8 cellular contexts compared by ENCODE assay signal in genomic region chr9:33924978-33925797, GRCh38.
DNase-seq lines count a peak whose midpoint lies in the region; ATAC-seq and TF ChIP-seq lines count a peak whose summit lies in the region.

No MANE protein-coding gene starts in this region.

- H3K36me3 Mint-ChIP-seq in activated CD8-positive, alpha-beta memory T cell treated with anti-CD3 and anti-CD28 coated beads, Interleukin-2, amount 10 ng/mL, durations not matched to agents 7 days and 5 days, result peaks cover 25% of the 10 kb centered on the region
- H3K36me3 Mint-ChIP-seq in activated naive CD4-positive, alpha-beta T cell treated with anti-CD3 and anti-CD28 coated beads, Interleukin-2, amount 50 U/mL, for 72 hours, result peaks cover 7% of the 10 kb centered on the region in 2 donors

- no peaks in the 10 kb centered on the region for H3K4me1 Mint-ChIP-seq in activated CD8-positive, alpha-beta memory T cell treated with anti-CD3 and anti-CD28 coated beads, Interleukin-2, amount 10 ng/mL, durations not matched to agents 7 days and 5 days

- 46 to 59% (median 51%) methylated on average over 17 of the region's 17 CpGs for WGBS in heart left ventricle, 4 donors

- H3K9me3 ChIP-seq in heart left ventricle, result no peaks in the 10 kb centered on the region

- peak overlapping the region in 10 of 12 donors; percentile 8 to 50 (median 40) for H3K27ac ChIP-seq in heart left ventricle

- H3K4me3 Mint-ChIP-seq in activated CD8-positive, alpha-beta memory T cell treated with anti-CD3 and anti-CD28 coated beads, Interleukin-2, amount 10 ng/mL, durations not matched to agents 7 days and 5 days, result no peak overlapping the region

- H3K9me3 Mint-ChIP-seq in activated CD8-positive, alpha-beta memory T cell treated with anti-CD3 and anti-CD28 coated beads, Interleukin-2, amount 10 ng/mL, durations not matched to agents 7 days and 5 days (ENCODE audit: low read depth), result no peaks in the 10 kb centered on the region
- H3K9me3 Mint-ChIP-seq in activated naive CD4-positive, alpha-beta T cell treated with anti-CD3 and anti-CD28 coated beads, Interleukin-2, amount 50 U/mL, for 72 hours, result no peaks in the 10 kb centered on the region

- TF ChIP-seq POLR2A in heart left ventricle (IDR thresholded peaks at IDR 0.05), result no peak

- H3K27me3 Mint-ChIP-seq in activated CD8-positive, alpha-beta memory T cell treated with anti-CD3 and anti-CD28 coated beads, Interleukin-2, amount 10 ng/mL, durations not matched to agents 7 days and 5 days, result no peaks in the 10 kb centered on the region

- peaks cover 0 to 42% (median 13%) of the 10 kb centered on the region in 12 donors for H3K4me1 ChIP-seq in heart left ventricle

- H3K27me3 ChIP-seq in heart left ventricle, result no peaks in the 10 kb centered on the region

- H3K36me3 ChIP-seq in heart left ventricle, result peaks cover 0 to 95% (median 85%) of the 10 kb centered on the region in 9 donors

- intact Hi-C loops in heart left ventricle (cut with DNase I) (loop anchor here in 7 of 10 donors (5.0 to 10.0 kb wide), 6 partner anchors 108 to 332 kb away; partner anchors contain the start of gene UBE2R2 (in 7 of the 7)), posterior vena cava (cut with DNase I) (loop anchor here in 1 of 2 donors (10.0 kb wide), 1 partner anchor 150 kb away; no protein-coding TSS in a partner anchor)

- TF ChIP-seq CTCF in LNCaP clone FGC (IDR thresholded peaks at IDR 0.05; ENCODE audit: control insufficient read depth, extremely low read depth, insufficient read depth), result peak; percentile 70
- TF ChIP-seq CTCF in heart left ventricle (IDR thresholded peaks at IDR 0.05), result peak; percentile 40 to 74 (median 62)

- ATAC-seq in activated CD8-positive, alpha-beta memory T cell treated with anti-CD3 and anti-CD28 coated beads, Interleukin-2, amount 10 ng/mL, durations not matched to agents 7 days and 5 days, result no peak
- ATAC-seq in activated naive CD4-positive, alpha-beta T cell treated with anti-CD3 and anti-CD28 coated beads, Interleukin-2, amount 50 U/mL, for 72 hours, result no peak
- ATAC-seq in heart left ventricle (peak; percentile 30 to 71 (median 62)), HG03139 (IDR thresholded peaks at IDR 0.05; ENCODE audit: unreplicated experiment) (no peak)

- CTCF ChIA-PET in activated CD8-positive, alpha-beta memory T cell treated with anti-CD3 and anti-CD28 coated beads, Interleukin-2, amount 10 ng/mL, durations not matched to agents 7 days and 5 days (lab: Charles Lee), result interaction anchor here (0.6 to 2.2 kb wide), 14 partner anchors 8 to 454 kb away, joined by 3 to 10 read pairs (median 3); no protein-coding TSS in a partner anchor

- H3K27ac Mint-ChIP-seq in activated CD8-positive, alpha-beta memory T cell treated with anti-CD3 and anti-CD28 coated beads, Interleukin-2, amount 10 ng/mL, durations not matched to agents 7 days and 5 days, result peak overlapping the region; percentile 5
- peak overlapping the region; percentile 28 to 90 for H3K27ac Mint-ChIP-seq in activated naive CD4-positive, alpha-beta T cell treated with anti-CD3 and anti-CD28 coated beads, Interleukin-2, amount 50 U/mL, for 72 hours

- DNase-seq in activated CD8-positive, alpha-beta memory T cell treated with anti-CD3 and anti-CD28 coated beads, Interleukin-2, amount 10 ng/mL, durations not matched to agents 7 days and 5 days, result no peak
- DNase-seq in activated CD8-positive, alpha-beta memory T cell treated with anti-CD3 and anti-CD28 coated beads, Interleukin-2, amount 50 U/mL, for 48 hours, result no peak
- DNase-seq in LNCaP clone FGC (ENCODE audit: low read depth) (peak; percentile 23), heart left ventricle (peak in 4 of 5 donors; percentile 43 to 56 (median 48)), posterior vena cava (ENCODE audit: low spot score) (peak; percentile 75), GDM1 (lab: John Stamatoyannopoulos, UW) (no peak)
- DNase-seq in activated naive CD4-positive, alpha-beta T cell treated with anti-CD3 and anti-CD28 coated beads, Interleukin-2, amount 50 U/mL, for 72 hours (ENCODE audit: low spot score in 2 of 2), result no peak

- no peak overlapping the region for H3K4me3 ChIP-seq in LNCaP clone FGC (ENCODE audit: low read depth, low read length)
- no peak overlapping the region for H3K4me3 ChIP-seq in heart left ventricle

Comparison
In these comparisons a context has a peak if more than half of its experiments do, and no peak if none do; other contexts are left out.
1. ATAC-seq: peak in heart left ventricle (4 of 4); none in activated CD8-positive, alpha-beta memory T cell treated with anti-CD3 and anti-CD28 coated beads, Interleukin-2, amount 10 ng/mL, durations not matched to agents 7 days and 5 days (single experiment), activated naive CD4-positive, alpha-beta T cell treated with anti-CD3 and anti-CD28 coated beads, Interleukin-2, amount 50 U/mL, for 72 hours (0 of 2) and HG03139 (single experiment).
2. DNase-seq: peak in LNCaP clone FGC (single experiment), heart left ventricle (4 of 5) and posterior vena cava (single experiment); none in activated CD8-positive, alpha-beta memory T cell treated with anti-CD3 and anti-CD28 coated beads, Interleukin-2, amount 10 ng/mL, durations not matched to agents 7 days and 5 days (single experiment), activated CD8-positive, alpha-beta memory T cell treated with anti-CD3 and anti-CD28 coated beads, Interleukin-2, amount 50 U/mL, for 48 hours (single experiment), activated naive CD4-positive, alpha-beta T cell treated with anti-CD3 and anti-CD28 coated beads, Interleukin-2, amount 50 U/mL, for 72 hours (0 of 2) and GDM1 (single experiment).